In the genomic region with DNA sequence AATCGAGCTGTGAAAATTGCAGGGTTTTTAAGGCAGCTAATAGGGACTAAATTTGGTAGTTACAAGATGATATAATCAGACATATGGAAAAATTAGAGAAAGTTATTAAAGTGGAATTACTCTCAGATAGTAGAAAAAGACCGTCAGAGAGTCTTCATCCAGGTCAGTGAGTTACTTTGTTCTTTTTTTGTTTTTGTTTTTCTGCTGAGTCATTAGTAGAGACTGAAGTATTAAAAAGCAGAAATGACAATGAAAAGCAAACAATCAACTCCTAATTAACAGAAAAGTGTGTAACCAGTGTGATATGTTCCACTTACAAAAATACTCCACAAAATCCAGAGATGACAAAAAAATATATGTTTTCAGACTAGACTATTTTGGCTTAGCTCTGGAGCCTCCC, we compare ENCODE assay signal across 1 cellular context.
TF ChIP-seq lines count a peak whose summit lies in the region.

No MANE protein-coding gene starts in this region.

TF ChIP-seq in GM23338, 12 proteins besides CTCF, POLR2A, EP300 and RAD21:
- TF ChIP-seq, protein P1, sequence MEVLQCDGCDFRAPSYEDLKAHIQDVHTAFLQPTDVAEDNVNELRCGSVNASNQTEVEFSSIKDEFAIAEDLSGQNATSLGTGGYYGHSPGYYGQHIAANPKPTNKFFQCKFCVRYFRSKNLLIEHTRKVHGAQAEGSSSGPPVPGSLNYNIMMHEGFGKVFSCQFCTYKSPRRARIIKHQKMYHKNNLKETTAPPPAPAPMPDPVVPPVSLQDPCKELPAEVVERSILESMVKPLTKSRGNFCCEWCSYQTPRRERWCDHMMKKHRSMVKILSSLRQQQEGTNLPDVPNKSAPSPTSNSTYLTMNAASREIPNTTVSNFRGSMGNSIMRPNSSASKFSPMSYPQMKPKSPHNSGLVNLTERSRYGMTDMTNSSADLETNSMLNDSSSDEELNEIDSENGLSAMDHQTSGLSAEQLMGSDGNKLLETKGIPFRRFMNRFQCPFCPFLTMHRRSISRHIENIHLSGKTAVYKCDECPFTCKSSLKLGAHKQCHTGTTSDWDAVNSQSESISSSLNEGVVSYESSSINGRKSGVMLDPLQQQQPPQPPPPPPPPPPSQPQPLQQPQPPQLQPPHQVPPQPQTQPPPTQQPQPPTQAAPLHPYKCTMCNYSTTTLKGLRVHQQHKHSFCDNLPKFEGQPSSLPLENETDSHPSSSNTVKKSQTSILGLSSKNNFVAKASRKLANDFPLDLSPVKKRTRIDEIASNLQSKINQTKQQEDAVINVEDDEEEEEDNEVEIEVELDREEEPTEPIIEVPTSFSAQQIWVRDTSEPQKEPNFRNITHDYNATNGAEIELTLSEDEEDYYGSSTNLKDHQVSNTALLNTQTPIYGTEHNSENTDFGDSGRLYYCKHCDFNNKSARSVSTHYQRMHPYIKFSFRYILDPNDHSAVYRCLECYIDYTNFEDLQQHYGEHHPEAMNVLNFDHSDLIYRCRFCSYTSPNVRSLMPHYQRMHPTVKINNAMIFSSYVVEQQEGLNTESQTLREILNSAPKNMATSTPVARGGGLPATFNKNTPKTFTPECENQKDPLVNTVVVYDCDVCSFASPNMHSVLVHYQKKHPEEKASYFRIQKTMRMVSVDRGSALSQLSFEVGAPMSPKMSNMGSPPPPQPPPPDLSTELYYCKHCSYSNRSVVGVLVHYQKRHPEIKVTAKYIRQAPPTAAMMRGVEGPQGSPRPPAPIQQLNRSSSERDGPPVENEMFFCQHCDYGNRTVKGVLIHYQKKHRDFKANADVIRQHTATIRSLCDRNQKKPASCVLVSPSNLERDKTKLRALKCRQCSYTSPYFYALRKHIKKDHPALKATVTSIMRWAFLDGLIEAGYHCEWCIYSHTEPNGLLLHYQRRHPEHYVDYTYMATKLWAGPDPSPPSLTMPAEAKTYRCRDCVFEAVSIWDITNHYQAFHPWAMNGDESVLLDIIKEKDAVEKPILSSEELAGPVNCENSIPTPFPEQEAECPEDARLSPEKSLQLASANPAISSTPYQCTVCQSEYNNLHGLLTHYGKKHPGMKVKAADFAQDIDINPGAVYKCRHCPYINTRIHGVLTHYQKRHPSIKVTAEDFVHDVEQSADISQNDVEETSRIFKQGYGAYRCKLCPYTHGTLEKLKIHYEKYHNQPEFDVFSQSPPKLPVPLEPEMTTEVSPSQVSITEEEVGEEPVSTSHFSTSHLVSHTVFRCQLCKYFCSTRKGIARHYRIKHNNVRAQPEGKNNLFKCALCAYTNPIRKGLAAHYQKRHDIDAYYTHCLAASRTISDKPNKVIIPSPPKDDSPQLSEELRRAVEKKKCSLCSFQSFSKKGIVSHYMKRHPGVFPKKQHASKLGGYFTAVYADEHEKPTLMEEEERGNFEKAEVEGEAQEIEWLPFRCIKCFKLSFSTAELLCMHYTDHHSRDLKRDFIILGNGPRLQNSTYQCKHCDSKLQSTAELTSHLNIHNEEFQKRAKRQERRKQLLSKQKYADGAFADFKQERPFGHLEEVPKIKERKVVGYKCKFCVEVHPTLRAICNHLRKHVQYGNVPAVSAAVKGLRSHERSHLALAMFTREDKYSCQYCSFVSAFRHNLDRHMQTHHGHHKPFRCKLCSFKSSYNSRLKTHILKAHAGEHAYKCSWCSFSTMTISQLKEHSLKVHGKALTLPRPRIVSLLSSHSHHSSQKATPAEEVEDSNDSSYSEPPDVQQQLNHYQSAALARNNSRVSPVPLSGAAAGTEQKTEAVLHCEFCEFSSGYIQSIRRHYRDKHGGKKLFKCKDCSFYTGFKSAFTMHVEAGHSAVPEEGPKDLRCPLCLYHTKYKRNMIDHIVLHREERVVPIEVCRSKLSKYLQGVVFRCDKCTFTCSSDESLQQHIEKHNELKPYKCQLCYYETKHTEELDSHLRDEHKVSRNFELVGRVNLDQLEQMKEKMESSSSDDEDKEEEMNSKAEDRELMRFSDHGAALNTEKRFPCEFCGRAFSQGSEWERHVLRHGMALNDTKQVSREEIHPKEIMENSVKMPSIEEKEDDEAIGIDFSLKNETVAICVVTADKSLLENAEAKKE (CRISPR knock-in tag; IDR thresholded peaks at IDR 0.05) = no peak
- TF ChIP-seq EZH2 (IDR thresholded peaks at IDR 0.05; ENCODE audit: low read depth, unreplicated experiment) = no peak
- TF ChIP-seq ZNF331 (CRISPR knock-in tag; IDR thresholded peaks at IDR 0.05; ENCODE audit: low read depth) = no peak
- no peak for TF ChIP-seq STAT1 (IDR thresholded peaks at IDR 0.05; ENCODE audit: unreplicated experiment)
- no peak for TF ChIP-seq CREB1 (CRISPR knock-in tag; IDR thresholded peaks at IDR 0.05; ENCODE audit: low read depth)
- TF ChIP-seq, protein P2, sequence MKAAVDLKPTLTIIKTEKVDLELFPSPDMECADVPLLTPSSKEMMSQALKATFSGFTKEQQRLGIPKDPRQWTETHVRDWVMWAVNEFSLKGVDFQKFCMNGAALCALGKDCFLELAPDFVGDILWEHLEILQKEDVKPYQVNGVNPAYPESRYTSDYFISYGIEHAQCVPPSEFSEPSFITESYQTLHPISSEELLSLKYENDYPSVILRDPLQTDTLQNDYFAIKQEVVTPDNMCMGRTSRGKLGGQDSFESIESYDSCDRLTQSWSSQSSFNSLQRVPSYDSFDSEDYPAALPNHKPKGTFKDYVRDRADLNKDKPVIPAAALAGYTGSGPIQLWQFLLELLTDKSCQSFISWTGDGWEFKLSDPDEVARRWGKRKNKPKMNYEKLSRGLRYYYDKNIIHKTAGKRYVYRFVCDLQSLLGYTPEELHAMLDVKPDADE (IDR thresholded peaks at IDR 0.05) = no peak
- no peak for TF ChIP-seq EZH2phosphoT487 (IDR thresholded peaks at IDR 0.05; ENCODE audit: unreplicated experiment)
- no peak for TF ChIP-seq JUNB (IDR thresholded peaks at IDR 0.05; ENCODE audit: unreplicated experiment)
- TF ChIP-seq ZNF114 (CRISPR knock-in tag; IDR thresholded peaks at IDR 0.05) = no peak
- TF ChIP-seq, protein P3, sequence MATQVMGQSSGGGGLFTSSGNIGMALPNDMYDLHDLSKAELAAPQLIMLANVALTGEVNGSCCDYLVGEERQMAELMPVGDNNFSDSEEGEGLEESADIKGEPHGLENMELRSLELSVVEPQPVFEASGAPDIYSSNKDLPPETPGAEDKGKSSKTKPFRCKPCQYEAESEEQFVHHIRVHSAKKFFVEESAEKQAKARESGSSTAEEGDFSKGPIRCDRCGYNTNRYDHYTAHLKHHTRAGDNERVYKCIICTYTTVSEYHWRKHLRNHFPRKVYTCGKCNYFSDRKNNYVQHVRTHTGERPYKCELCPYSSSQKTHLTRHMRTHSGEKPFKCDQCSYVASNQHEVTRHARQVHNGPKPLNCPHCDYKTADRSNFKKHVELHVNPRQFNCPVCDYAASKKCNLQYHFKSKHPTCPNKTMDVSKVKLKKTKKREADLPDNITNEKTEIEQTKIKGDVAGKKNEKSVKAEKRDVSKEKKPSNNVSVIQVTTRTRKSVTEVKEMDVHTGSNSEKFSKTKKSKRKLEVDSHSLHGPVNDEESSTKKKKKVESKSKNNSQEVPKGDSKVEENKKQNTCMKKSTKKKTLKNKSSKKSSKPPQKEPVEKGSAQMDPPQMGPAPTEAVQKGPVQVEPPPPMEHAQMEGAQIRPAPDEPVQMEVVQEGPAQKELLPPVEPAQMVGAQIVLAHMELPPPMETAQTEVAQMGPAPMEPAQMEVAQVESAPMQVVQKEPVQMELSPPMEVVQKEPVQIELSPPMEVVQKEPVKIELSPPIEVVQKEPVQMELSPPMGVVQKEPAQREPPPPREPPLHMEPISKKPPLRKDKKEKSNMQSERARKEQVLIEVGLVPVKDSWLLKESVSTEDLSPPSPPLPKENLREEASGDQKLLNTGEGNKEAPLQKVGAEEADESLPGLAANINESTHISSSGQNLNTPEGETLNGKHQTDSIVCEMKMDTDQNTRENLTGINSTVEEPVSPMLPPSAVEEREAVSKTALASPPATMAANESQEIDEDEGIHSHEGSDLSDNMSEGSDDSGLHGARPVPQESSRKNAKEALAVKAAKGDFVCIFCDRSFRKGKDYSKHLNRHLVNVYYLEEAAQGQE (IDR thresholded peaks at IDR 0.05; ENCODE audit: unreplicated experiment) = no peak
- no peak for TF ChIP-seq POLR2AphosphoS5 (IDR thresholded peaks at IDR 0.05; ENCODE audit: low read depth)
